Comparison of ENCODE assay signal across 8 cellular contexts in the genomic region with DNA sequence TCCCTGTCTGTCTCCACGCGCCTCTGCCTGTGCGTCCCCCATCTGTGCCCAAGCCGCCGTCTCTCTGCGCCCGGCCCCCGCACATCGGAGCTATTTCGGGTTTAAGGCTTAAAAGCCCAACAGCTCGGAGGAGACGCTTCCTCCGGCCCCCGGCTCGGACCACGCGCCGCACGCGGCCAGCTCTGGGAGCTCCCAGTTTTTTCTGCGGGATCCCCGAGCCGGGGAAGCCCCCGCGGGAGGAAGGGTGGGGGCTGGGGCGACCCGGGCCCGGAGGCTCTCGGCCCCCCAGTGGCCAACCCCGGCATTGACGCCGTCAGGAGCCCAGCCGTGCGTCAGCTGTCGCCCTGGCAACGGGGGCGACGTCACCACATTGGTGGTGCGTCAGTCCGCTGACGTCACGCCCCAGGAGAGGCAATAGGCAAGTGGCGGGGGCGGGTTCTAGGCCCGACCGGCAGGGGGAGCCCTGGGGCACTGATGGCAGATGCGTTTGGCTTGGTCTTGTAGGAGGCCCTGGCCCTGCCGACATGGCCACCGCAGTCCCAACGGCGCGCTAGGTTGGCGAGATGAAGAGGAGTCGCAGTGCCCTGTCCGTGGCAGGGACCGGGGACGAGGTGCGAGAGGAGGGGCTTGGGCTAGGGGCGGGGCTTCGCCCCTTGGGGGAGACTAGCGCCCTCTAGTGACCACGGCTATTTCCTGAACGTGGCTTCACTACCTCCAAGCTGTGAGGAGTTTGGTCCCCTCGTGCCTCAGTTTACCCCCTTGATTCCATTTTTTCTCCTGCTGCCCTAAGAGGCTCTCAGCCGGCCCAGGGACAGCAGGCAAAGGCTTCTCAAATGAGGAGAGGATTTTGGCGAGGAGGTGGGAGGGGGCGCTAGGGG. TPM values are rescaled to one million over a fixed set of nuclear protein-coding genes. Genes with fewer than 3 reads are reported as not detected.
DNase-seq lines count a peak whose midpoint lies in the region; ATAC-seq and TF ChIP-seq lines count a peak whose summit lies in the region.

No MANE protein-coding gene starts in this region.

- DNase-seq in COLO668 (lab: John Stamatoyannopoulos, UW; ENCODE audit: unreplicated experiment): peak; percentile 90
- DNase-seq in HuH-7 (ENCODE audit: low spot score): peak; percentile 92
- peak; percentile 98 for DNase-seq in activated T-cell treated with anti-CD3 and anti-CD28 coated beads, Interleukin-2, amount 50 U/mL, for 48 hours
- DNase-seq in fibroblast of gingiva (ENCODE audit: low read depth): peak; percentile 88
- DNase-seq in natural killer cell: peak; percentile 100
- DNase-seq in stimulated activated naive B cell treated with anti-CD40 and anti-IgM and Interleukin-4, amounts not matched to agents 10 μg/mL and 1 μg/mL and 100 μg/mL, for 72 hours: peak; percentile 89

- peak overlapping the region; percentile 95 to 96 for H3K27ac Mint-ChIP-seq in natural killer cell
- H3K27ac Mint-ChIP-seq in stimulated activated naive B cell treated with anti-CD40 and anti-IgM and Interleukin-4, amounts not matched to agents 10 μg/mL and 1 μg/mL and 100 μg/mL, for 72 hours: peak overlapping the region; percentile 95

- peak; percentile 100 for TF ChIP-seq CTCF in natural killer cell (IDR thresholded peaks at IDR 0.05)

- H3K9me3 Mint-ChIP-seq in natural killer cell: no peaks in the 10 kb centered on the region
- H3K9me3 Mint-ChIP-seq in stimulated activated naive B cell treated with anti-CD40 and anti-IgM and Interleukin-4, amounts not matched to agents 10 μg/mL and 1 μg/mL and 100 μg/mL, for 72 hours: peaks cover 3% of the 10 kb centered on the region in 2 donors

- intact Hi-C loops in natural killer cell (cut with micrococcal nuclease): loop anchor here (1.0 to 2.0 kb wide), 4 partner anchors 8 to 106 kb away; a partner anchor contains a TSS

- H3K4me1 Mint-ChIP-seq in natural killer cell: peaks cover 46 to 61% of the 10 kb centered on the region in 2 donors
- peaks cover 42 to 80% of the 10 kb centered on the region in 2 donors for H3K4me1 Mint-ChIP-seq in stimulated activated naive B cell treated with anti-CD40 and anti-IgM and Interleukin-4, amounts not matched to agents 10 μg/mL and 1 μg/mL and 100 μg/mL, for 72 hours

- no peaks in the 10 kb centered on the region for H3K36me3 Mint-ChIP-seq in natural killer cell
- H3K36me3 Mint-ChIP-seq in stimulated activated naive B cell treated with anti-CD40 and anti-IgM and Interleukin-4, amounts not matched to agents 10 μg/mL and 1 μg/mL and 100 μg/mL, for 72 hours: peaks cover 2 to 9% of the 10 kb centered on the region in 2 donors

- H3K27me3 Mint-ChIP-seq in natural killer cell (ENCODE audit: low read depth in 2 of 2): peaks cover 13 to 29% of the 10 kb centered on the region in 2 donors
- H3K27me3 Mint-ChIP-seq in stimulated activated naive B cell treated with anti-CD40 and anti-IgM and Interleukin-4, amounts not matched to agents 10 μg/mL and 1 μg/mL and 100 μg/mL, for 72 hours: peaks cover 30 to 31% of the 10 kb centered on the region in 2 donors

- peak overlapping the region; percentile 92 for H3K4me3 Mint-ChIP-seq in natural killer cell
- H3K4me3 Mint-ChIP-seq in stimulated activated naive B cell treated with anti-CD40 and anti-IgM and Interleukin-4, amounts not matched to agents 10 μg/mL and 1 μg/mL and 100 μg/mL, for 72 hours: peak overlapping the region; percentile 79 to 84

- peak; percentile 50 for ATAC-seq in GM19463 (IDR thresholded peaks at IDR 0.05; ENCODE audit: unreplicated experiment)
- ATAC-seq in natural killer cell: peak; percentile 66 to 89 (median 76)
- peak; percentile 46 to 54 for ATAC-seq in stimulated activated naive B cell treated with anti-CD40 and anti-IgM and Interleukin-4, amounts not matched to agents 10 μg/mL and 1 μg/mL and 100 μg/mL, for 72 hours (replicated peaks)

TF ChIP-seq in PFSK-1, 5 proteins besides CTCF, POLR2A, EP300 and RAD21:
- TF ChIP-seq, protein P1, sequence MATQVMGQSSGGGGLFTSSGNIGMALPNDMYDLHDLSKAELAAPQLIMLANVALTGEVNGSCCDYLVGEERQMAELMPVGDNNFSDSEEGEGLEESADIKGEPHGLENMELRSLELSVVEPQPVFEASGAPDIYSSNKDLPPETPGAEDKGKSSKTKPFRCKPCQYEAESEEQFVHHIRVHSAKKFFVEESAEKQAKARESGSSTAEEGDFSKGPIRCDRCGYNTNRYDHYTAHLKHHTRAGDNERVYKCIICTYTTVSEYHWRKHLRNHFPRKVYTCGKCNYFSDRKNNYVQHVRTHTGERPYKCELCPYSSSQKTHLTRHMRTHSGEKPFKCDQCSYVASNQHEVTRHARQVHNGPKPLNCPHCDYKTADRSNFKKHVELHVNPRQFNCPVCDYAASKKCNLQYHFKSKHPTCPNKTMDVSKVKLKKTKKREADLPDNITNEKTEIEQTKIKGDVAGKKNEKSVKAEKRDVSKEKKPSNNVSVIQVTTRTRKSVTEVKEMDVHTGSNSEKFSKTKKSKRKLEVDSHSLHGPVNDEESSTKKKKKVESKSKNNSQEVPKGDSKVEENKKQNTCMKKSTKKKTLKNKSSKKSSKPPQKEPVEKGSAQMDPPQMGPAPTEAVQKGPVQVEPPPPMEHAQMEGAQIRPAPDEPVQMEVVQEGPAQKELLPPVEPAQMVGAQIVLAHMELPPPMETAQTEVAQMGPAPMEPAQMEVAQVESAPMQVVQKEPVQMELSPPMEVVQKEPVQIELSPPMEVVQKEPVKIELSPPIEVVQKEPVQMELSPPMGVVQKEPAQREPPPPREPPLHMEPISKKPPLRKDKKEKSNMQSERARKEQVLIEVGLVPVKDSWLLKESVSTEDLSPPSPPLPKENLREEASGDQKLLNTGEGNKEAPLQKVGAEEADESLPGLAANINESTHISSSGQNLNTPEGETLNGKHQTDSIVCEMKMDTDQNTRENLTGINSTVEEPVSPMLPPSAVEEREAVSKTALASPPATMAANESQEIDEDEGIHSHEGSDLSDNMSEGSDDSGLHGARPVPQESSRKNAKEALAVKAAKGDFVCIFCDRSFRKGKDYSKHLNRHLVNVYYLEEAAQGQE (IDR thresholded peaks at IDR 0.05; ENCODE audit: insufficient read depth in 1 of 2, low read depth in 2 of 2, low read length in 2 of 2): no peak
- TF ChIP-seq FOXP2 (optimal IDR thresholded peaks at IDR 0.05; ENCODE audit: borderline replicate concordance, extremely low read depth, extremely low read length, insufficient read depth): peak; percentile 99

RNA-seq across cellular contexts. Expression of a gene that starts 3.7 kb away (rescaled TPM):
- 2.0 TPM for polyA plus RNA-seq in PFSK-1 (2012; ENCODE audit: insufficient read length, low read depth)
- total RNA-seq in natural killer cell: 10 to 100 TPM; 34.2 to 46.2 (median 44.9) TPM

RNA-seq across cellular contexts. Expression of a gene that starts 13.3 kb away (rescaled TPM):
- 368 TPM for polyA plus RNA-seq in PFSK-1 (2012; ENCODE audit: insufficient read length, low read depth)
- 100 to 1,000 TPM; 211 to 242 (median 223) TPM for total RNA-seq in natural killer cell

RNA-seq across cellular contexts. Expression of a gene that starts 36.2 kb away (rescaled TPM):
- 100 TPM for polyA plus RNA-seq in PFSK-1 (2012; ENCODE audit: insufficient read length, low read depth)
- total RNA-seq in natural killer cell: 100 to 1,000 TPM; 401 to 469 (median 454) TPM

Comparison
In these comparisons a context has a peak if more than half of its experiments do, and no peak if none do; other contexts are left out.
1. Peak in every context shown above with its lines: DNase-seq and ATAC-seq.